Comparison of ENCODE assay signal across 27 cellular contexts in the genomic region with DNA sequence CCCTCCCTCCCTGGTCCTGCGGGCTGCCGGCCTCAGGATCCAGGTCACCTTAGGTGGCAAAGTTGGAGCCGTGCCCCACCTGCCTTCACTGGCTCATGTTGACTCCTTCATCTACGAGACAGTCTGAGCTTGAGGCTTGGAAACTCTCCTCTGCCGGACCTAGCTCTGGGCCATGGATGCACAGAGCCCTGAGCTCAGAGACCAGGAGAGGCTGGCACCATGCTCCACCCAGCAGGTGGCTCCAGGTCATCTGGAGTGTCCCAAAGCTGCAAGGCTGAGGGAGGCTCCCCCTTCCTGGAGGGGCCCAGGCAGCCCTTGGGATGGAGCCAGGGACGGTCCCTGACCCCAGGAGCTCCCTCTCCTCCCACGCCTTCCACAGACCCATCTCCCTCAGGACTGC.
"Had no signal": no experiment of that assay in that cellular context is flagged by ENCODE, and none has a peak within 500 bp of the region (broad histone marks: within the 10 kb centered on the region; RNA-seq: fewer than 3 reads in every experiment).

No MANE protein-coding gene starts in this region.

- H3K36me3 Mint-ChIP-seq: activated CD4-positive, alpha-beta memory T cell treated with anti-CD3 and anti-CD28 coated beads for 36 hours had no signal

- H3K27ac ChIP-seq: brain microvascular endothelial cell, heart left ventricle, left lung, neutrophil, skin epidermis, thoracic aorta, uterus had no signal

- H3K4me3 ChIP-seq: heart left ventricle, left lung, skin epidermis, thoracic aorta, uterus had no signal

- ATAC-seq: activated T-helper 17 cell treated with anti-CD3 and anti-CD28 coated beads, Interleukin-2, amount 50 U/mL, for 72 hours; esophagus mucosa; left lung; sciatic nerve; stimulated activated naive CD8-positive, alpha-beta T cell treated with anti-CD3 and anti-CD28 coated beads, Interleukin-15, Interleukin-2, amounts not matched to agents 100 U/mL and 50 U/mL, for 24 hours; T-helper 17 cell had no signal

- H3K4me1 Mint-ChIP-seq: activated T-helper 17 cell treated with anti-CD3 and anti-CD28 coated beads, Interleukin-2, amount 50 U/mL, for 72 hours had no signal

- H3K4me1 ChIP-seq: heart left ventricle, uterus had no signal

- H3K36me3 ChIP-seq: brain microvascular endothelial cell, heart left ventricle, left lung, neutrophil, thoracic aorta, uterus had no signal

- H3K9me3 ChIP-seq: heart left ventricle, left lung, neutrophil, thoracic aorta, uterus had no signal

- H3K27me3 ChIP-seq: brain microvascular endothelial cell, uterus had no signal

- H3K27ac Mint-ChIP-seq: activated CD4-positive, alpha-beta memory T cell treated with anti-CD3 and anti-CD28 coated beads for 36 hours; activated CD4-positive, alpha-beta T cell treated with anti-CD3 and anti-CD28 coated beads, Interleukin-2, amount 10 ng/mL, durations not matched to agents 24 days and 14 days; activated T-helper 17 cell treated with anti-CD3 and anti-CD28 coated beads, Interleukin-2, amount 50 U/mL, for 72 hours; nephron; T-helper 17 cell had no signal

- DNase-seq: activated CD4-positive, alpha-beta memory T cell treated with anti-CD3 and anti-CD28 coated beads for 36 hours; activated CD4-positive, alpha-beta T cell treated with anti-CD3 and anti-CD28 coated beads, Interleukin-2, amount 10 ng/mL, durations not matched to agents 24 days and 14 days; activated CD4-positive, CD25-positive, alpha-beta regulatory T cell treated with anti-CD3 and anti-CD28 coated beads, Interleukin-2, amount 50 U/mL, for 72 hours; activated CD8-positive, alpha-beta memory T cell treated with anti-CD3 and anti-CD28 coated beads, Interleukin-2, amount 50 U/mL, for 4 hours; activated gamma-delta T cell treated with Interleukin-2 at 50 U/mL for 16 hours; activated naive CD4-positive, alpha-beta T cell treated with anti-CD3 and anti-CD28 coated beads, Interleukin-2, amount 50 U/mL, for 16 hours; activated T-cell treated with anti-CD3 and anti-CD28 coated beads, Interleukin-2, amount 50 U/mL, for 1 hour; amniotic stem cell; brain microvascular endothelial cell; cortex of kidney; foreskin fibroblast; heart left ventricle; stimulated activated CD4-positive, alpha-beta T cell treated with anti-CD3 and anti-CD28 coated beads, Interleukin-12 subunit alpha, Interleukin-12 subunit beta, amount 100 ng/mL, for 4 hours; stimulated activated CD4-positive, alpha-beta T cell treated with anti-CD3 and anti-CD28 coated beads, Interleukin-4, amount 100 ng/mL, for 1 hour; stimulated activated naive CD8-positive, alpha-beta T cell treated with anti-CD3 and anti-CD28 coated beads, Interleukin-15, Interleukin-2, amounts not matched to agents 100 U/mL and 50 U/mL, for 24 hours; T-helper 17 cell; T1000; trophoblast cell; uterus had no signal

- H3K4me3 Mint-ChIP-seq: activated CD4-positive, alpha-beta memory T cell treated with anti-CD3 and anti-CD28 coated beads for 36 hours; activated CD4-positive, alpha-beta T cell treated with anti-CD3 and anti-CD28 coated beads, Interleukin-2, amount 10 ng/mL, durations not matched to agents 24 days and 14 days; activated T-helper 17 cell treated with anti-CD3 and anti-CD28 coated beads, Interleukin-2, amount 50 U/mL, for 72 hours; nephron; T-helper 17 cell had no signal

- H3K9me3 Mint-ChIP-seq: activated CD4-positive, alpha-beta memory T cell treated with anti-CD3 and anti-CD28 coated beads for 36 hours; activated CD4-positive, alpha-beta T cell treated with anti-CD3 and anti-CD28 coated beads, Interleukin-2, amount 10 ng/mL, durations not matched to agents 24 days and 14 days; activated T-helper 17 cell treated with anti-CD3 and anti-CD28 coated beads, Interleukin-2, amount 50 U/mL, for 72 hours; nephron had no signal

- H3K27me3 Mint-ChIP-seq: activated CD4-positive, alpha-beta memory T cell treated with anti-CD3 and anti-CD28 coated beads for 36 hours; activated CD4-positive, alpha-beta T cell treated with anti-CD3 and anti-CD28 coated beads, Interleukin-2, amount 10 ng/mL, durations not matched to agents 24 days and 14 days; activated T-helper 17 cell treated with anti-CD3 and anti-CD28 coated beads, Interleukin-2, amount 50 U/mL, for 72 hours had no signal
